12 cellular contexts compared by ENCODE assay signal in the genomic region with DNA sequence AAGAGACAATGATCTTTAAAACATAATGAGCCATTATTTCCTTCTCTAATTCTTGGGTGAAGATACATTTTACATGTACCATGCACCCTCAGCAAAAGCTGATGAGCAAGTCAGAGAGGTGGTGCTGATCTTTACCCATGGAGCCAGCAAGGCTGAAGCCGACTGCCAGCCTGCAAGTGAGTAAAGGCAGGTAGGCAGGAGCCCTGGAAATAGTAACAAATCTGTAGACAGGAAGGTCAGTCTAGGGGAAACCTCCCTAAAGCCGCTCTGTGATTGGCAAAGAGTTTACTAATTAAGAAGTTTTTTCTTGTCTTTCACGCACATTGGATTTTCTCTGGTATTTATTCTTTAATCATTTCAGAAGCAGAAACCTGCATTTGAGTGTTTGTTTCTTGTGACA.
"Had no signal": no experiment of that assay in that cellular context is flagged by ENCODE, and none has a peak within 500 bp of the region (broad histone marks: within the 10 kb centered on the region; RNA-seq: fewer than 3 reads in every experiment).

No MANE protein-coding gene starts in this region.

- H3K9me3 ChIP-seq: ascending aorta, heart right ventricle, sigmoid colon had no signal

- H3K27ac ChIP-seq: ascending aorta, heart right ventricle, sigmoid colon, VCaP had no signal

- H3K4me1 ChIP-seq: ascending aorta, heart right ventricle, sigmoid colon had no signal

- H3K36me3 ChIP-seq: ascending aorta, sigmoid colon had no signal

- H3K4me3 ChIP-seq: ascending aorta, heart right ventricle, sigmoid colon had no signal

- ATAC-seq: heart right ventricle, left lobe of liver had no signal

- H3K4me3 Mint-ChIP-seq: neural crest cell had no signal

- DNase-seq: activated CD4-positive, alpha-beta T cell treated with anti-CD3 and anti-CD28 coated beads for 48 hours; heart right ventricle; islet precursor cell; mesendoderm; sigmoid colon; stimulated activated CD4-positive, alpha-beta T cell treated with anti-CD3 and anti-CD28 coated beads, Interleukin-12 subunit alpha, Interleukin-12 subunit beta, amount 100 ng/mL, for 4 hours; stimulated activated CD4-positive, alpha-beta T cell treated with anti-CD3 and anti-CD28 coated beads, Interleukin-4, amount 100 ng/mL, for 1 hour; stimulated activated CD8-positive, alpha-beta memory T cell treated with anti-CD3 and anti-CD28 coated beads, Interleukin-4, amount 100 ng/mL, for 48 hours had no signal

- H3K27me3 ChIP-seq: ascending aorta, sigmoid colon had no signal
